10 cellular contexts compared by ENCODE assay signal in genomic region chr9:4293293-4293931, GRCh38. TPM values are rescaled to one million over a fixed set of nuclear protein-coding genes. Genes with fewer than 3 reads are reported as not detected.
DNase-seq lines count a peak whose midpoint lies in the region; ATAC-seq and TF ChIP-seq lines count a peak whose summit lies in the region.
"Had no signal": no experiment of that assay in that cellular context is flagged by ENCODE, and none has a peak within 500 bp of the region (broad histone marks: within the 10 kb centered on the region; RNA-seq: fewer than 3 reads in every experiment).

No MANE protein-coding gene starts in this region.

- H3K4me1 Mint-ChIP-seq in activated naive CD4-positive, alpha-beta T cell treated with anti-CD3 and anti-CD28 coated beads, Interleukin-2, amount 10 ng/mL, durations not matched to agents 7 days and 5 days: peaks cover 11% of the 10 kb centered on the region

- H3K23ac ChIP-seq in neuronal stem cell (ENCODE audit: low read depth, low read length, poor library complexity): no peak overlapping the region

- H3K9me3 ChIP-seq in endocrine pancreas (ENCODE audit: control insufficient read depth, low read length) (no peaks in the 10 kb centered on the region), neuronal stem cell (replicated peaks in 1 of 2; ENCODE audit: control insufficient read depth in 2 of 2, insufficient read depth in 1 of 2, low read depth in 1 of 2, low read length in 2 of 2) (no peaks in the 10 kb centered on the region)

- no peak overlapping the region for H3K9ac ChIP-seq in endocrine pancreas (ENCODE audit: control insufficient read depth, insufficient read depth, low read length)
- H3K9ac ChIP-seq in neuronal stem cell (ENCODE audit: low read depth, low read length, poor library complexity): no peak overlapping the region

- CTCF ChIA-PET in activated naive CD4-positive, alpha-beta T cell treated with anti-CD3 and anti-CD28 coated beads, Interleukin-2, amount 10 ng/mL, durations not matched to agents 7 days and 5 days (lab: Charles Lee): no interaction called here

- no peak overlapping the region for H3K18ac ChIP-seq in neuronal stem cell (ENCODE audit: low read length)

- H3K4me2 ChIP-seq in neuronal stem cell (ENCODE audit: insufficient read depth, low read length, poor library complexity, severe bottlenecking): no peak overlapping the region

- no peak for ATAC-seq in HG03097 (IDR thresholded peaks at IDR 0.05; ENCODE audit: low FRiP score, unreplicated experiment)
- ATAC-seq: esophagus mucosa had no signal

- H3K79me1 ChIP-seq in neuronal stem cell (ENCODE audit: low read depth, low read length): peaks cover 4% of the 10 kb centered on the region

- no peak overlapping the region for H2AK5ac ChIP-seq in neuronal stem cell (ENCODE audit: low read depth, low read length)

- H3K27me3 ChIP-seq in endocrine pancreas (ENCODE audit: control insufficient read depth, insufficient read depth, low read length): no peaks in the 10 kb centered on the region
- no peaks in the 10 kb centered on the region for H3K27me3 ChIP-seq in neuronal stem cell (ENCODE audit: control insufficient read depth in 3 of 3, insufficient read depth in 3 of 3, low read depth in 1 of 3, low read length in 3 of 3)
- peaks cover 0 to 11% (median 0%) of the 10 kb centered on the region in 45 donors for H3K27me3 ChIP-seq in dorsolateral prefrontal cortex

- H4K91ac ChIP-seq in neuronal stem cell (ENCODE audit: low read depth, low read length, poor library complexity): no peak overlapping the region

- H2BK5ac ChIP-seq in neuronal stem cell (ENCODE audit: low read length): no peak overlapping the region

- no peak overlapping the region for H3K4me3 Mint-ChIP-seq in activated naive CD4-positive, alpha-beta T cell treated with anti-CD3 and anti-CD28 coated beads, Interleukin-2, amount 10 ng/mL, durations not matched to agents 7 days and 5 days

- no peak overlapping the region for H3K27ac Mint-ChIP-seq in activated naive CD4-positive, alpha-beta T cell treated with anti-CD3 and anti-CD28 coated beads, Interleukin-2, amount 10 ng/mL, durations not matched to agents 7 days and 5 days

- H3K27me3 Mint-ChIP-seq in activated naive CD4-positive, alpha-beta T cell treated with anti-CD3 and anti-CD28 coated beads, Interleukin-2, amount 10 ng/mL, durations not matched to agents 7 days and 5 days: peaks cover 27% of the 10 kb centered on the region

- H3K9me3 Mint-ChIP-seq in activated naive CD4-positive, alpha-beta T cell treated with anti-CD3 and anti-CD28 coated beads, Interleukin-2, amount 10 ng/mL, durations not matched to agents 7 days and 5 days: no peaks in the 10 kb centered on the region

- no peak for TF ChIP-seq CTCF in dorsolateral prefrontal cortex (IDR thresholded peaks at IDR 0.05 in 54 of 56, conservative IDR thresholded peaks at IDR 0.05 in 2 of 56; ENCODE audit: low read depth in 1 of 56, partially characterized antibody in 56 of 56)

- no peak overlapping the region for H3K14ac ChIP-seq in neuronal stem cell (ENCODE audit: low read length)

- no CpG with 5 or more reads among the region's 5 CpGs for WGBS in neuronal stem cell (ENCODE audit: extremely low coverage in 2 of 2, insufficient read length in 2 of 2, insufficient replicate concordance in 1 of 2), 2 donors

- peak; percentile 75 for DNase-seq in AG08396 (ENCODE audit: low spot score)
- peak; percentile 19 to 70 for DNase-seq in NOMO-1 (lab: John Stamatoyannopoulos, UW; ENCODE audit: unreplicated experiment in 2 of 2)
- DNase-seq in neuronal stem cell (ENCODE audit: low spot score): no peak
- DNase-seq in NCI-H510A treated with DMSO at 0.1 percent for 48 hours (lab: John Stamatoyannopoulos, UW): no peak
- no peak for DNase-seq in activated naive CD4-positive, alpha-beta T cell treated with anti-CD3 and anti-CD28 coated beads, Interleukin-2, amount 10 ng/mL, durations not matched to agents 7 days and 5 days
- no peak for DNase-seq in dorsolateral prefrontal cortex
- DNase-seq: WERI-Rb-1 had no signal

- no peak overlapping the region for H2BK120ac ChIP-seq in neuronal stem cell (ENCODE audit: low read depth, low read length)

- no peak overlapping the region for H2BK15ac ChIP-seq in neuronal stem cell (ENCODE audit: low read length)

- H2AFZ ChIP-seq in neuronal stem cell (ENCODE audit: low read length): peak overlapping the region; percentile 45

- H3K4ac ChIP-seq in neuronal stem cell (ENCODE audit: low read length): no peak overlapping the region

- intact Hi-C loops in dorsolateral prefrontal cortex (cut with DNase I): no loop called here

- H2BK12ac ChIP-seq in neuronal stem cell (ENCODE audit: low read length): no peak overlapping the region

- H4K8ac ChIP-seq in neuronal stem cell (ENCODE audit: low read depth, low read length): no peak overlapping the region

- H3K27ac ChIP-seq in neuronal stem cell (replicated peaks; ENCODE audit: low read length) (no peak overlapping the region), dorsolateral prefrontal cortex (no peak overlapping the region)
- H3K27ac ChIP-seq: WERI-Rb-1 had no signal

- H3K4me1 ChIP-seq in endocrine pancreas (ENCODE audit: control insufficient read depth, insufficient read depth, low read length): peaks cover 48% of the 10 kb centered on the region
- H3K4me1 ChIP-seq in neuronal stem cell (ENCODE audit: control insufficient read depth in 2 of 2, insufficient read depth in 1 of 2, low read depth in 1 of 2, low read length in 2 of 2): peaks cover 3 to 7% of the 10 kb centered on the region in 2 donors

- no peaks in the 10 kb centered on the region for H3K36me3 Mint-ChIP-seq in activated naive CD4-positive, alpha-beta T cell treated with anti-CD3 and anti-CD28 coated beads, Interleukin-2, amount 10 ng/mL, durations not matched to agents 7 days and 5 days

- H3K4me3 ChIP-seq in endocrine pancreas (ENCODE audit: control insufficient read depth, insufficient read depth, low read length) (peak overlapping the region; percentile 54), neuronal stem cell (ENCODE audit: low read length in 2 of 2) (no peak overlapping the region), dorsolateral prefrontal cortex (no peak overlapping the region)

- H3K36me3 ChIP-seq in endocrine pancreas (ENCODE audit: control insufficient read depth, insufficient read depth, low read length) (no peaks in the 10 kb centered on the region), neuronal stem cell (replicated peaks in 1 of 2; ENCODE audit: control insufficient read depth in 2 of 2, insufficient read depth in 2 of 2, low read length in 2 of 2) (no peaks in the 10 kb centered on the region)
- H3K36me3 ChIP-seq: WERI-Rb-1 had no signal

RNA-seq across cellular contexts. Expression of gene GLIS3, which starts 6.5 kb away (rescaled TPM):
- polyA plus RNA-seq in neuronal stem cell (2013, experiment 1 of 2): 14.7 TPM
- polyA plus RNA-seq in neuronal stem cell (2013, experiment 2 of 2): 15.3 TPM
- total RNA-seq in dorsolateral prefrontal cortex: 100 to 1,000 TPM in 1 of 120 experiments, 10 to 100 TPM in 119; 13.7 to 107 (median 44.3) TPM

Comparison
In these comparisons a context has a peak if more than half of its experiments do, and no peak if none do; other contexts are left out.
1. DNase-seq: peak in AG08396 (single experiment) and NOMO-1 (2 of 2); none in neuronal stem cell (single experiment), NCI-H510A treated with DMSO at 0.1 percent for 48 hours (single experiment), activated naive CD4-positive, alpha-beta T cell treated with anti-CD3 and anti-CD28 coated beads, Interleukin-2, amount 10 ng/mL, durations not matched to agents 7 days and 5 days (single experiment) and dorsolateral prefrontal cortex (0 of 10).